ENCODE assay signal across 10 cellular contexts in genomic region chr13:98893361-98893760, GRCh38.
"Had no signal": no experiment of that assay in that cellular context is flagged by ENCODE, and none has a peak within 500 bp of the region (broad histone marks: within the 10 kb centered on the region; RNA-seq: fewer than 3 reads in every experiment).

No MANE protein-coding gene starts in this region.

- H3K36me3 ChIP-seq: HAP-1 had no signal

- H3K9ac ChIP-seq: GM23248, KMS-11 had no signal

- H3K4me3 Mint-ChIP-seq: HFFc6, IgD-negative memory B cell had no signal

- H3K9me3 ChIP-seq: HAP-1 had no signal

- ATAC-seq: HCT116, HepG2 had no signal

- FAIRE-seq: HepG2 had no signal

- H3K9me3 Mint-ChIP-seq: HFFc6, IgD-negative memory B cell had no signal

- DNase-seq: GM23248, GOT3, H7, HFFc6 had no signal

- H3K27ac Mint-ChIP-seq: HFFc6, IgD-negative memory B cell had no signal

- H3K27ac ChIP-seq: GM23248, HL-60, KMS-11 had no signal

- H2AFZ ChIP-seq: GM23248 had no signal

- H3K4me2 ChIP-seq: KMS-11 had no signal

- H3K4me3 ChIP-seq: GM23248, HAP-1 had no signal

- H3K27me3 Mint-ChIP-seq: IgD-negative memory B cell had no signal
